In the genomic region with DNA sequence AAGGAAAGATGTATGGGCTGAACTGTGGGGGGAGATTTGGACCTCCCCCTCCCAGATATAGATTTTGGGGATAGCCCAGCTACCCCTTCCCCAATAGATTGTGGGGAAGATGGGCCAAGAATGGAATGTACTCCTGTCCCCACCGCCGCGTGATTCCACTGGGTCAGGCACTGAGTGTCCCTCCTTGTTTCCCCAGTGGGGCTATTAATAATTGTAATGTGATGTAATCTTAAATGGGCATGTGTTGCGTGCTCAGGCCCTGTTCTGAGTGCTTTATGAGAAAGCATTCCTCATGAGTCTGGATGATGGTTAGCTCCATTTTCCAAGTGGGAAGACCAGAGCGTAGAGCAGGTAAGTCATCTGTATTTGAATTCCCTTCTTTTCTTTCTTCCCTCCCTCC, we compare ENCODE assay signal across 7 cellular contexts. TPM values are rescaled to one million over a fixed set of nuclear protein-coding genes. Genes with fewer than 3 reads are reported as not detected.
DNase-seq lines count a peak whose midpoint lies in the region; ATAC-seq and TF ChIP-seq lines count a peak whose summit lies in the region.
"Had no signal": no experiment of that assay in that cellular context is flagged by ENCODE, and none has a peak within 500 bp of the region (broad histone marks: within the 10 kb centered on the region; RNA-seq: fewer than 3 reads in every experiment).

No MANE protein-coding gene starts in this region.

- H3K4me3 Mint-ChIP-seq in Calu3 (ENCODE audit: low read depth, unreplicated experiment), result peak overlapping the region; percentile 97
- peak overlapping the region; percentile 100 for H3K4me3 Mint-ChIP-seq in activated T-helper 1 cell treated with anti-CD3 and anti-CD28 coated beads, Interleukin-12 subunit alpha, Interleukin-12 subunit beta, Interleukin-2, Interleukin-4 antibody, amounts not matched to agents 30 ng/mL and 10 ng/mL and 1 ng/mL, durations not matched to agents 14 hours and 24 hours and 36 hours

- H4K91ac ChIP-seq in mesenchymal stem cell (ENCODE audit: low read length), result no peak overlapping the region

- DNase-seq in Calu3 (no peak), mesenchymal stem cell (peak; percentile 73)
- DNase-seq in activated T-helper 1 cell treated with anti-CD3 and anti-CD28 coated beads, Interleukin-12 subunit alpha, Interleukin-12 subunit beta, Interleukin-2, Interleukin-4 antibody, amounts not matched to agents 30 ng/mL and 10 ng/mL and 1 ng/mL, durations not matched to agents 14 hours and 24 hours and 36 hours (ENCODE audit: low spot score), result no peak
- DNase-seq: islet precursor cell had no signal

- peak overlapping the region; percentile 21 for H2AK5ac ChIP-seq in mesenchymal stem cell (ENCODE audit: low read length, severe bottlenecking)

- BruUV-seq in Calu3 (replicated peaks; lab: Mats Ljungman, UMichigan), result no TSS peak

- peak overlapping the region; percentile 80 for H3K4me2 ChIP-seq in mesenchymal stem cell (ENCODE audit: low read length, poor library complexity, severe bottlenecking)

- peaks cover 22% of the 10 kb centered on the region for H3K4me1 Mint-ChIP-seq in Calu3 (ENCODE audit: low read depth, unreplicated experiment)
- peaks cover 31% of the 10 kb centered on the region for H3K4me1 Mint-ChIP-seq in activated T-helper 1 cell treated with anti-CD3 and anti-CD28 coated beads, Interleukin-12 subunit alpha, Interleukin-12 subunit beta, Interleukin-2, Interleukin-4 antibody, amounts not matched to agents 30 ng/mL and 10 ng/mL and 1 ng/mL, durations not matched to agents 14 hours and 24 hours and 36 hours (ENCODE audit: low read depth)

- no peak overlapping the region for H2AFZ ChIP-seq in mesenchymal stem cell (ENCODE audit: low read depth, low read length)

- peak overlapping the region; percentile 97 for H3K27ac Mint-ChIP-seq in Calu3 (ENCODE audit: unreplicated experiment)
- H3K27ac Mint-ChIP-seq in activated T-helper 1 cell treated with anti-CD3 and anti-CD28 coated beads, Interleukin-12 subunit alpha, Interleukin-12 subunit beta, Interleukin-2, Interleukin-4 antibody, amounts not matched to agents 30 ng/mL and 10 ng/mL and 1 ng/mL, durations not matched to agents 14 hours and 24 hours and 36 hours, result peak overlapping the region; percentile 99

- H3K4me1 ChIP-seq in mesenchymal stem cell (ENCODE audit: control insufficient read depth, insufficient read depth, low read depth, low read length), result peaks cover 9% of the 10 kb centered on the region

- no peak overlapping the region for H4K8ac ChIP-seq in mesenchymal stem cell (ENCODE audit: low read length)

- peaks cover 0 to 10% of the 10 kb centered on the region in 2 experiments for H3K27me3 ChIP-seq in mesenchymal stem cell (ENCODE audit: control insufficient read depth in 1 of 2, insufficient read depth in 1 of 2, low read length in 2 of 2)

- no peaks in the 10 kb centered on the region for H3K9me3 Mint-ChIP-seq in Calu3 (ENCODE audit: low read depth, unreplicated experiment)
- no peaks in the 10 kb centered on the region for H3K9me3 Mint-ChIP-seq in activated T-helper 1 cell treated with anti-CD3 and anti-CD28 coated beads, Interleukin-12 subunit alpha, Interleukin-12 subunit beta, Interleukin-2, Interleukin-4 antibody, amounts not matched to agents 30 ng/mL and 10 ng/mL and 1 ng/mL, durations not matched to agents 14 hours and 24 hours and 36 hours

- no peak for TF ChIP-seq CTCF in Calu3 (IDR thresholded peaks at IDR 0.05; ENCODE audit: unreplicated experiment)

- H2BK12ac ChIP-seq in mesenchymal stem cell (ENCODE audit: low read length in 2 of 2), result peak overlapping the region in 1 of 2 experiments; percentile 48

- peaks cover 54% of the 10 kb centered on the region for H3K36me3 Mint-ChIP-seq in Calu3 (ENCODE audit: insufficient read depth, unreplicated experiment)
- H3K36me3 Mint-ChIP-seq in activated T-helper 1 cell treated with anti-CD3 and anti-CD28 coated beads, Interleukin-12 subunit alpha, Interleukin-12 subunit beta, Interleukin-2, Interleukin-4 antibody, amounts not matched to agents 30 ng/mL and 10 ng/mL and 1 ng/mL, durations not matched to agents 14 hours and 24 hours and 36 hours (ENCODE audit: low read depth), result peaks cover 34% of the 10 kb centered on the region

- H3K27me3 Mint-ChIP-seq in Calu3 (ENCODE audit: unreplicated experiment), result peaks cover 14% of the 10 kb centered on the region
- H3K27me3 Mint-ChIP-seq in activated T-helper 1 cell treated with anti-CD3 and anti-CD28 coated beads, Interleukin-12 subunit alpha, Interleukin-12 subunit beta, Interleukin-2, Interleukin-4 antibody, amounts not matched to agents 30 ng/mL and 10 ng/mL and 1 ng/mL, durations not matched to agents 14 hours and 24 hours and 36 hours (ENCODE audit: insufficient read depth), result no peaks in the 10 kb centered on the region

- 63% methylated on average over 5 of the region's 5 CpGs for WGBS in mesenchymal stem cell

- H3K14ac ChIP-seq in mesenchymal stem cell (ENCODE audit: low read length in 2 of 2), result no peak overlapping the region

- no peak overlapping the region for H3K23ac ChIP-seq in mesenchymal stem cell (ENCODE audit: low read length in 2 of 2)

- no peak for ATAC-seq in HG02840 (IDR thresholded peaks at IDR 0.05; ENCODE audit: low FRiP score, unreplicated experiment)
- no peak for ATAC-seq in HG03159 (IDR thresholded peaks at IDR 0.05; ENCODE audit: unreplicated experiment)
- ATAC-seq in GM18511 (IDR thresholded peaks at IDR 0.05; ENCODE audit: unreplicated experiment), result no peak

- peak overlapping the region in 1 of 2 experiments; percentile 21 for H3K18ac ChIP-seq in mesenchymal stem cell (ENCODE audit: low read depth in 1 of 2, low read length in 2 of 2)

- peak overlapping the region in 1 of 2 experiments; percentile 20 for H3K4ac ChIP-seq in mesenchymal stem cell (ENCODE audit: low read depth in 1 of 2, low read length in 2 of 2)

- H3K36me3 ChIP-seq in mesenchymal stem cell (ENCODE audit: control insufficient read depth in 1 of 2, insufficient read depth in 2 of 2, low read depth in 1 of 2, low read length in 2 of 2), result peaks cover 36 to 40% of the 10 kb centered on the region in 2 experiments

- peak overlapping the region; percentile 99 for H3K9ac ChIP-seq in mesenchymal stem cell (ENCODE audit: low read length)

- H2BK5ac ChIP-seq in mesenchymal stem cell (ENCODE audit: low read depth, low read length, poor library complexity, severe bottlenecking), result no peak overlapping the region

- no peak overlapping the region for H2BK15ac ChIP-seq in mesenchymal stem cell (ENCODE audit: low read depth, poor library complexity, severe bottlenecking)

- no peaks in the 10 kb centered on the region for H3K9me3 ChIP-seq in mesenchymal stem cell (ENCODE audit: control insufficient read depth, low read length)

- intact Hi-C loops in Calu3 (cut with micrococcal nuclease; ENCODE audit: unreplicated experiment), result no loop called here
- intact Hi-C loops in activated T-helper 1 cell treated with anti-CD3 and anti-CD28 coated beads, Interleukin-12 subunit alpha, Interleukin-12 subunit beta, Interleukin-2, Interleukin-4 antibody, amounts not matched to agents 30 ng/mL and 10 ng/mL and 1 ng/mL, durations not matched to agents 14 hours and 24 hours and 36 hours (cut with micrococcal nuclease), result no loop called here

- H3K4me3 ChIP-seq in mesenchymal stem cell (ENCODE audit: insufficient read depth in 1 of 2, low read depth in 1 of 2, low read length in 2 of 2), result peak overlapping the region in 1 of 2 experiments; percentile 97

- peaks cover 12% of the 10 kb centered on the region for H3K79me1 ChIP-seq in mesenchymal stem cell (replicated peaks; ENCODE audit: low read length, poor library complexity, severe bottlenecking)

- CTCF ChIA-PET in Calu3 (lab: Charles Lee), result interaction anchor here (1.0 to 2.5 kb wide), 2 partner anchors 12 to 27 kb away, joined by 5 to 26 read pairs; a partner anchor contains a TSS

- no peak overlapping the region for H2BK120ac ChIP-seq in mesenchymal stem cell (ENCODE audit: low read depth, low read length)

- H3K27ac ChIP-seq in mesenchymal stem cell (ENCODE audit: low read length, poor library complexity, severe bottlenecking), result peak overlapping the region; percentile 91

RNA-seq across cellular contexts. Expression of a gene that starts 1.4 kb away (rescaled TPM):
- 226 and 233 TPM in 2 replicates for total RNA-seq in Calu3 (2022)
- total RNA-seq in activated T-helper 1 cell treated with anti-CD3 and anti-CD28 coated beads, Interleukin-12 subunit alpha, Interleukin-12 subunit beta, Interleukin-2, Interleukin-4 antibody, amounts not matched to agents 30 ng/mL and 10 ng/mL and 1 ng/mL, durations not matched to agents 14 hours and 24 hours and 36 hours, result 292 and 298 TPM in 2 replicates
- polyA plus RNA-seq in mesenchymal stem cell (2013, experiment 1 of 2), result 237 TPM
- polyA plus RNA-seq in mesenchymal stem cell (2013, experiment 2 of 2), result 242 TPM

RNA-seq across cellular contexts. Expression of a gene that starts 12.1 kb away (rescaled TPM):
- total RNA-seq in Calu3 (2022), result 0.40 and 0.64 TPM in 2 replicates
- 0.17 and 0.39 TPM in 2 replicates for total RNA-seq in activated T-helper 1 cell treated with anti-CD3 and anti-CD28 coated beads, Interleukin-12 subunit alpha, Interleukin-12 subunit beta, Interleukin-2, Interleukin-4 antibody, amounts not matched to agents 30 ng/mL and 10 ng/mL and 1 ng/mL, durations not matched to agents 14 hours and 24 hours and 36 hours
- 1.7 TPM for polyA plus RNA-seq in mesenchymal stem cell (2013, experiment 1 of 2)
- polyA plus RNA-seq in mesenchymal stem cell (2013, experiment 2 of 2), result 1.5 TPM

RNA-seq across cellular contexts. Expression of a gene that starts 12.7 kb away (rescaled TPM):
- 3.4 and 5.4 TPM in 2 replicates for total RNA-seq in Calu3 (2022)
- total RNA-seq in activated T-helper 1 cell treated with anti-CD3 and anti-CD28 coated beads, Interleukin-12 subunit alpha, Interleukin-12 subunit beta, Interleukin-2, Interleukin-4 antibody, amounts not matched to agents 30 ng/mL and 10 ng/mL and 1 ng/mL, durations not matched to agents 14 hours and 24 hours and 36 hours, result 2.2 and 2.6 TPM in 2 replicates
- polyA plus RNA-seq in mesenchymal stem cell (2013, experiment 1 of 2), result 12.8 TPM
- polyA plus RNA-seq in mesenchymal stem cell (2013, experiment 2 of 2), result 11.8 TPM

RNA-seq across cellular contexts. Expression of a gene that starts 27.1 kb away (rescaled TPM):
- total RNA-seq in Calu3 (2022), result 31.4 and 32.8 TPM in 2 replicates
- total RNA-seq in activated T-helper 1 cell treated with anti-CD3 and anti-CD28 coated beads, Interleukin-12 subunit alpha, Interleukin-12 subunit beta, Interleukin-2, Interleukin-4 antibody, amounts not matched to agents 30 ng/mL and 10 ng/mL and 1 ng/mL, durations not matched to agents 14 hours and 24 hours and 36 hours, result 26.6 and 27.5 TPM in 2 replicates
- 9.3 TPM for polyA plus RNA-seq in mesenchymal stem cell (2013, experiment 1 of 2)
- 9.1 TPM for polyA plus RNA-seq in mesenchymal stem cell (2013, experiment 2 of 2)

RNA-seq across cellular contexts. Expression of a gene that starts 40.1 kb away (rescaled TPM):
- total RNA-seq in Calu3 (2022), result 9.7 and 11.9 TPM in 2 replicates
- total RNA-seq in activated T-helper 1 cell treated with anti-CD3 and anti-CD28 coated beads, Interleukin-12 subunit alpha, Interleukin-12 subunit beta, Interleukin-2, Interleukin-4 antibody, amounts not matched to agents 30 ng/mL and 10 ng/mL and 1 ng/mL, durations not matched to agents 14 hours and 24 hours and 36 hours, result 3.0 and 4.8 TPM in 2 replicates
- polyA plus RNA-seq in mesenchymal stem cell (2013, experiment 1 of 2), result 0.14 TPM
- 0.18 TPM for polyA plus RNA-seq in mesenchymal stem cell (2013, experiment 2 of 2)
